14 cellular contexts compared by ENCODE assay signal in the genomic region with DNA sequence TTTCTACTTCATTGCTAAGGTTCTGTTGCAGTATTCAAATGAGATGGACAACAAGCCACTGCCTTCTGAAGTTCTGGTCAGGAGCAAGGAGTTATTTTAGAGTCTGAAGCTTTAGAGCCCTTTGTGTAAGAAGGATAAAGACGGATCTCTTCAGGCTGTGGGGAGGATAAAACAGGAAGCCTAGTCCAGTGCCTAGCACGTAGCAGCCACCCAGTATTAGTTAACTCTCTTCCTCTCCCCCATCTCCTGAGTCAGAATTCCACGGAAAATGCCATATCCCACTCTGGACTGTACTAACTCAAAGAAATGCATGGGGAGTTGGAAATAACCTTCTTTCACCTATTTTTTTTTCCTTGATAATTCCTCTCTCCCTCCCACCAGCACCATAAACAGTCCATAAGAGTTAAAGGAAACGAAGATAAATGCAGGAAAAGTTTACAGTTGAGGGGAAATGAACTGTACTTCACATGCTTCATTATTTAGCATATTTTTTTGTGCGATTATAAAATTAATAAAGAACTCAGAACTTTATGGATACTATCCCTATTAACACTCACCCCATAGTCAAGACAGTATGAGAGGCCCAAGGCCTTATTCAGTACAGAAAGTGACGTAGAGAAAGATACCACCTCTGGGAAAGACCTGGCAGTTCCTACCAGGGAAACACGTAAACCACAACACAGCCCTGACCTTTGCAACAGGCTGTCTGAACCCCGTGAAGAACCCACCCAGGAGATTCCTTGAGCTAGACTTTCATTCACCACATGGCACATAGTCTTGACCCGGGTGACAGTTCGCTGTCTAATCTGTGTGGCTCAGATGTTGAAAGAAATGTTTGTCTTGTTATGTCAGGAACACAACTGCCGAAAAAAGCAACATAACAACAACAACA. TPM values are rescaled to one million over a fixed set of nuclear protein-coding genes. Genes with fewer than 3 reads are reported as not detected.
DNase-seq lines count a peak whose midpoint lies in the region; ATAC-seq and TF ChIP-seq lines count a peak whose summit lies in the region.
"Had no signal": no experiment of that assay in that cellular context is flagged by ENCODE, and none has a peak within 500 bp of the region (broad histone marks: within the 10 kb centered on the region; RNA-seq: fewer than 3 reads in every experiment).

No MANE protein-coding gene starts in this region.

- WGBS in mesenchymal stem cell = 30% methylated on average over 8 of the region's 11 CpGs

- H3K4me2 ChIP-seq in mesenchymal stem cell (ENCODE audit: low read length, poor library complexity, severe bottlenecking) = peak overlapping the region; percentile 7
- H3K4me2 ChIP-seq: PC-9 had no signal

- H2BK5ac ChIP-seq in mesenchymal stem cell (ENCODE audit: low read depth, low read length, poor library complexity, severe bottlenecking) = peak overlapping the region; percentile 57

- H3K23ac ChIP-seq in mesenchymal stem cell (ENCODE audit: low read length in 2 of 2) = no peak overlapping the region

- H3K9ac ChIP-seq in mesenchymal stem cell (ENCODE audit: low read length) = no peak overlapping the region

- no peaks in the 10 kb centered on the region for H3K79me1 ChIP-seq in mesenchymal stem cell (replicated peaks; ENCODE audit: low read length, poor library complexity, severe bottlenecking)

- H2AFZ ChIP-seq in mesenchymal stem cell (ENCODE audit: low read depth, low read length) = no peak overlapping the region
- H2AFZ ChIP-seq: PC-9 had no signal

- no peaks in the 10 kb centered on the region for H3K27me3 ChIP-seq in mesenchymal stem cell (ENCODE audit: control insufficient read depth in 1 of 2, insufficient read depth in 1 of 2, low read length in 2 of 2)

- DNase-seq in ELF-1 (ENCODE audit: low read depth, low spot score) (peak; percentile 44), M059J (ENCODE audit: low read depth) (peak; percentile 56), choroid plexus epithelial cell (ENCODE audit: low read depth) (peak; percentile 65), mesenchymal stem cell (peak; percentile 65), GOT3 (lab: John Stamatoyannopoulos, UW) (no peak)
- DNase-seq: activated naive CD4-positive, alpha-beta T cell treated with anti-CD3 and anti-CD28 coated beads, Interleukin-2, amount 50 U/mL, for 16 hours; C1 segment of cervical spinal cord; effector CD8-positive, alpha-beta T cell; NCI-H1417 treated with DMSO at 0.1 percent for 48 hours; PC-9 had no signal

- no peak for TF ChIP-seq CTCF in choroid plexus epithelial cell (conservative IDR thresholded peaks at IDR 0.05; ENCODE audit: low read depth, low read length)

- no peak overlapping the region for H3K18ac ChIP-seq in mesenchymal stem cell (ENCODE audit: low read depth in 1 of 2, low read length in 2 of 2)

- no peak overlapping the region for H2BK12ac ChIP-seq in mesenchymal stem cell (ENCODE audit: low read length in 2 of 2)

- peak overlapping the region in 1 of 2 experiments; percentile 74 for H3K14ac ChIP-seq in mesenchymal stem cell (ENCODE audit: low read length in 2 of 2)

- no peak overlapping the region for H2BK15ac ChIP-seq in mesenchymal stem cell (ENCODE audit: low read depth, poor library complexity, severe bottlenecking)

- H4K91ac ChIP-seq in mesenchymal stem cell (ENCODE audit: low read length) = no peak overlapping the region

- peak overlapping the region; percentile 13 for H2AK5ac ChIP-seq in mesenchymal stem cell (ENCODE audit: low read length, severe bottlenecking)

- no peak overlapping the region for H4K8ac ChIP-seq in mesenchymal stem cell (ENCODE audit: low read length)

- no peak overlapping the region for H3K4ac ChIP-seq in mesenchymal stem cell (ENCODE audit: low read depth in 1 of 2, low read length in 2 of 2)

- peaks cover 8% of the 10 kb centered on the region for H3K4me1 ChIP-seq in mesenchymal stem cell (ENCODE audit: control insufficient read depth, insufficient read depth, low read depth, low read length)
- H3K4me1 ChIP-seq: prostate gland had no signal

- no peaks in the 10 kb centered on the region for H3K36me3 ChIP-seq in mesenchymal stem cell (ENCODE audit: control insufficient read depth in 1 of 2, insufficient read depth in 2 of 2, low read depth in 1 of 2, low read length in 2 of 2)
- H3K36me3 ChIP-seq: prostate gland had no signal

- H2BK120ac ChIP-seq in mesenchymal stem cell (ENCODE audit: low read depth, low read length) = no peak overlapping the region

- H3K4me3 ChIP-seq in choroid plexus epithelial cell (ENCODE audit: low read depth, low read length) (no peak overlapping the region), mesenchymal stem cell (ENCODE audit: insufficient read depth in 1 of 2, low read depth in 1 of 2, low read length in 2 of 2) (no peak overlapping the region)
- H3K4me3 ChIP-seq: PC-9, prostate gland had no signal

- peak overlapping the region; percentile 76 for H3K27ac ChIP-seq in mesenchymal stem cell (ENCODE audit: low read length, poor library complexity, severe bottlenecking)
- H3K27ac ChIP-seq: PC-9, prostate gland had no signal

- H3K9me3 ChIP-seq in mesenchymal stem cell (ENCODE audit: control insufficient read depth, low read length) = no peaks in the 10 kb centered on the region
- H3K9me3 ChIP-seq: prostate gland had no signal

- ATAC-seq in HG02610 (IDR thresholded peaks at IDR 0.05; ENCODE audit: unreplicated experiment) (no peak), HG03045 (IDR thresholded peaks at IDR 0.05; ENCODE audit: unreplicated experiment) (no peak), GM21515 (IDR thresholded peaks at IDR 0.05; ENCODE audit: unreplicated experiment) (no peak)

RNA-seq across cellular contexts. Expression of gene IGF2BP2, which starts 9.2 kb away (rescaled TPM):
- 59.1 and 72.0 TPM in 2 replicates for total RNA-seq in M059J (2014; rRNA removed; shearing (Covaris generic))
- polyA plus RNA-seq in mesenchymal stem cell (2013, experiment 1 of 2) = 102 TPM
- polyA plus RNA-seq in mesenchymal stem cell (2013, experiment 2 of 2) = 99.7 TPM
